ENCODE assay signal across 2 cellular contexts in genomic region chr9:78325343-78325742, GRCh38.
TF ChIP-seq lines count a peak whose summit lies in the region.

No MANE protein-coding gene starts in this region.

TF ChIP-seq in HepG2, 621 proteins besides CTCF, POLR2A, EP300 and RAD21:
- no peak for TF ChIP-seq PRDM10 (CRISPR knock-in tag; IDR thresholded peaks at IDR 0.05; ENCODE audit: low read depth)
TF ChIP-seq in HepG2: peak in this region for 0.

TF ChIP-seq in K562, 482 proteins besides CTCF, POLR2A, EP300 and RAD21:
- 0 out of 2 replicates have a peak, but pooled peaks have one; percentile 29 for TF ChIP-seq SMARCA4 (IDR thresholded peaks at IDR 0.05)
- TF ChIP-seq TFAM (CRISPR knock-in tag; conservative IDR thresholded peaks at IDR 0.05) = no peak
- TF ChIP-seq TFAP4 (CRISPR knock-in tag; IDR thresholded peaks at IDR 0.05; ENCODE audit: borderline replicate concordance) = peak; percentile 72
- peak; percentile 70 to 71; a peak in 3 of 4 replicates for TF ChIP-seq TRIM24 (IDR thresholded peaks at IDR 0.05)
- TF ChIP-seq SMAD4 (CRISPR knock-in tag; conservative IDR thresholded peaks at IDR 0.05) = peak; percentile 30; the same call in 1 of the 2 replicates
- TF ChIP-seq ETS1 (conservative IDR thresholded peaks at IDR 0.05; ENCODE audit: control insufficient read depth, low read depth, low read length) = peak; percentile 60; the same call in 1 of the 2 replicates
- peak; percentile 70 for TF ChIP-seq TCF3 (CRISPR knock-in tag; IDR thresholded peaks at IDR 0.05)
- no peak for TF ChIP-seq SMARCE1 (IDR thresholded peaks at IDR 0.05)
- peak; percentile 94 for TF ChIP-seq CBFA2T3 (IDR thresholded peaks at IDR 0.05)
- TF ChIP-seq TCFL5 (CRISPR knock-in tag; conservative IDR thresholded peaks at IDR 0.05) = no peak
- TF ChIP-seq ZNF511 (CRISPR knock-in tag; IDR thresholded peaks at IDR 0.05) = no peak
- peak; percentile 51 to 62; a peak in 1 of 4 replicates for TF ChIP-seq SIN3A (IDR thresholded peaks at IDR 0.05; ENCODE audit: borderline replicate concordance in 2 of 2, control insufficient read depth in 1 of 2, low read depth in 2 of 2, low read length in 2 of 2)
- peak; percentile 61 for TF ChIP-seq POLR2AphosphoS5 (IDR thresholded peaks at IDR 0.05; ENCODE audit: control insufficient read depth, insufficient read depth, low read depth, low read length)
- peak; percentile 30; the same call in 1 of the 2 replicates for TF ChIP-seq KLF16 (IDR thresholded peaks at IDR 0.05)
- TF ChIP-seq TAF9B (IDR thresholded peaks at IDR 0.05; ENCODE audit: partially characterized antibody) = peak; percentile 67
- TF ChIP-seq NFIC (IDR thresholded peaks at IDR 0.05) = peak; percentile 83
- peak; percentile 68; the same call in 1 of the 2 replicates for TF ChIP-seq TAL1 (IDR thresholded peaks at IDR 0.05)
- TF ChIP-seq KDM1A (IDR thresholded peaks at IDR 0.05) = 0 out of 4 replicates have a peak, but pooled peaks of 1 of the 2 experiments have one; percentile 20
- no peak for TF ChIP-seq BDP1 (IDR thresholded peaks at IDR 0.05; ENCODE audit: insufficient read depth, insufficient read length)
- no peak for TF ChIP-seq SRSF3 (IDR thresholded peaks at IDR 0.05; ENCODE audit: insufficient read depth, low read length)
- TF ChIP-seq CBFA2T2 (conservative IDR thresholded peaks at IDR 0.05) = peak; percentile 90
- peak in 1 of 2 experiments; percentile 49; a peak in 1 of 4 replicates for TF ChIP-seq MNT (conservative IDR thresholded peaks at IDR 0.05)
- no peak for TF ChIP-seq ATF1 (CRISPR knock-in tag; IDR thresholded peaks at IDR 0.05)
- TF ChIP-seq ATF1 (tag; IDR thresholded peaks at IDR 0.05) = 0 out of 2 replicates have a peak, but pooled peaks have one; percentile 11
- peak; percentile 75 for TF ChIP-seq NCOR1 (IDR thresholded peaks at IDR 0.05)
- TF ChIP-seq MEIS2 (IDR thresholded peaks at IDR 0.05; ENCODE audit: partially characterized antibody) = peak; percentile 60
- 0 out of 2 replicates have a peak, but pooled peaks have one; percentile 43 for TF ChIP-seq MYNN (IDR thresholded peaks at IDR 0.05)
- TF ChIP-seq MYNN (CRISPR knock-in tag; IDR thresholded peaks at IDR 0.05) = no peak
- no peak for TF ChIP-seq ZMIZ1 (IDR thresholded peaks at IDR 0.05; ENCODE audit: low read depth in 2 of 2, low read length in 2 of 2)
- peak; percentile 41; the same call in 1 of the 2 replicates for TF ChIP-seq ETV1 (tag; conservative IDR thresholded peaks at IDR 0.05; ENCODE audit: low read depth)
- peak; percentile 31; the same call in 1 of the 2 replicates for TF ChIP-seq CREM (IDR thresholded peaks at IDR 0.05; ENCODE audit: low read depth)
- TF ChIP-seq HDAC1 (IDR thresholded peaks at IDR 0.05) = peak in 1 of 2 experiments; percentile 57; a peak in 2 of 4 replicates
- peak; percentile 66; the same call in 1 of the 2 replicates for TF ChIP-seq TEAD4 (IDR thresholded peaks at IDR 0.05; ENCODE audit: low read length)
- TF ChIP-seq TEAD4 (CRISPR knock-in tag; IDR thresholded peaks at IDR 0.05; ENCODE audit: borderline replicate concordance) = no peak
- peak; percentile 76 for TF ChIP-seq ARID1B (IDR thresholded peaks at IDR 0.05)
- TF ChIP-seq FUS (optimal IDR thresholded peaks at IDR 0.05; ENCODE audit: low read depth, low read length) = no peak
- TF ChIP-seq GATA2 (CRISPR knock-in tag; IDR thresholded peaks at IDR 0.05) = peak; percentile 64
- TF ChIP-seq XRCC5 (IDR thresholded peaks at IDR 0.05; ENCODE audit: low read depth, low read length) = no peak
- no peak for TF ChIP-seq PTBP1 (IDR thresholded peaks at IDR 0.05; ENCODE audit: low read depth, low read length)
- no peak for TF ChIP-seq EGR1 (conservative IDR thresholded peaks at IDR 0.05)
- TF ChIP-seq MTA2 (IDR thresholded peaks at IDR 0.05; ENCODE audit: low read depth) = no peak
- TF ChIP-seq STAT5A (IDR thresholded peaks at IDR 0.05; ENCODE audit: borderline replicate concordance, low read length) = peak; percentile 57
- TF ChIP-seq ZNF23 (CRISPR knock-in tag; IDR thresholded peaks at IDR 0.05) = no peak
- no peak for TF ChIP-seq DLX4 (CRISPR knock-in tag; IDR thresholded peaks at IDR 0.05)
- TF ChIP-seq DPF2 (IDR thresholded peaks at IDR 0.05) = peak; percentile 59
TF ChIP-seq in K562: peak in this region for 28.
